Comparison of ENCODE assay signal across 10 cellular contexts in genomic region chr2:216694826-216695217, GRCh38. TPM values are rescaled to one million over a fixed set of nuclear protein-coding genes. Genes with fewer than 3 reads are reported as not detected.
DNase-seq lines count a peak whose midpoint lies in the region; ATAC-seq and TF ChIP-seq lines count a peak whose summit lies in the region.
"Had no signal": no experiment of that assay in that cellular context is flagged by ENCODE, and none has a peak within 500 bp of the region (broad histone marks: within the 10 kb centered on the region; RNA-seq: fewer than 3 reads in every experiment).

No MANE protein-coding gene starts in this region.

- peaks cover 26% of the 10 kb centered on the region for H3K4me1 Mint-ChIP-seq in T-helper 1 cell treated with Interleukin-12 subunit alpha and Interleukin-12 subunit beta and Interleukin-4 antibody, amounts not matched to agents 30 μg/mL and 1 μg/mL, for 36 hours (ENCODE audit: low read depth)

- no peaks in the 10 kb centered on the region for H3K9me3 ChIP-seq in mesodermal cell (ENCODE audit: control insufficient read depth, low read length)
- no peaks in the 10 kb centered on the region for H3K9me3 ChIP-seq in tibial nerve

- no peak for DNase-seq in T-helper 1 cell
- DNase-seq in tibial nerve (ENCODE audit: low spot score in 2 of 2) = no peak
- DNase-seq: naive B cell had no signal

- H3K4me1 ChIP-seq in mesodermal cell (ENCODE audit: control insufficient read depth, insufficient read depth, low read length, poor library complexity, severe bottlenecking) (peaks cover 18% of the 10 kb centered on the region), tibial nerve (peaks cover 0 to 86% (median 30%) of the 10 kb centered on the region in 4 donors)

- peaks cover 29% of the 10 kb centered on the region for H3K27me3 Mint-ChIP-seq in T-helper 1 cell treated with Interleukin-12 subunit alpha and Interleukin-12 subunit beta and Interleukin-4 antibody, amounts not matched to agents 30 μg/mL and 1 μg/mL, for 36 hours (ENCODE audit: low read depth)

- no peaks in the 10 kb centered on the region for H3K36me3 Mint-ChIP-seq in T-helper 1 cell treated with Interleukin-12 subunit alpha and Interleukin-12 subunit beta and Interleukin-4 antibody, amounts not matched to agents 30 μg/mL and 1 μg/mL, for 36 hours (ENCODE audit: low read depth)

- WGBS in mesodermal cell (ENCODE audit: insufficient coverage in 2 of 2), 2 experiments = 0 to 3% methylated on average over 3 to 6 of the region's 10 CpGs
- WGBS in tibial nerve, 2 donors = 2 to 5% methylated on average over 10 of the region's 10 CpGs

- no peak for TF ChIP-seq EP300 in tibial nerve (IDR thresholded peaks at IDR 0.05)

- no peaks in the 10 kb centered on the region for H3K9me3 Mint-ChIP-seq in T-helper 1 cell treated with Interleukin-12 subunit alpha and Interleukin-12 subunit beta and Interleukin-4 antibody, amounts not matched to agents 30 μg/mL and 1 μg/mL, for 36 hours
- H3K9me3 Mint-ChIP-seq: CD4-positive, alpha-beta T cell had no signal

- no peak for TF ChIP-seq CTCF in tibial nerve (IDR thresholded peaks at IDR 0.05)

- peaks cover 0 to 8% of the 10 kb centered on the region in 2 donors for H3K27me3 ChIP-seq in tibial nerve

- H3K27ac Mint-ChIP-seq in T-helper 1 cell treated with Interleukin-12 subunit alpha and Interleukin-12 subunit beta and Interleukin-4 antibody, amounts not matched to agents 30 μg/mL and 1 μg/mL, for 36 hours = no peak overlapping the region
- H3K27ac Mint-ChIP-seq: CD4-positive, alpha-beta T cell; naive B cell had no signal

- ATAC-seq in GM18517 (IDR thresholded peaks at IDR 0.05; ENCODE audit: unreplicated experiment) = no peak
- ATAC-seq in HG02981 (IDR thresholded peaks at IDR 0.05; ENCODE audit: unreplicated experiment) = no peak
- ATAC-seq in GM21619 (IDR thresholded peaks at IDR 0.05; ENCODE audit: unreplicated experiment) = no peak

- H3K4me3 Mint-ChIP-seq in T-helper 1 cell treated with Interleukin-12 subunit alpha and Interleukin-12 subunit beta and Interleukin-4 antibody, amounts not matched to agents 30 μg/mL and 1 μg/mL, for 36 hours = peak overlapping the region; percentile 35

- H3K4me3 ChIP-seq in mesodermal cell (ENCODE audit: extremely low read depth, insufficient read depth, low read length, poor library complexity, severe bottlenecking) (peak overlapping the region; percentile 49), tibial nerve (peak overlapping the region; percentile 48 to 69 (median 56))

- H3K27ac ChIP-seq in cingulate gyrus (ENCODE audit: low read depth, low read length) (peak overlapping the region; percentile 60), mesodermal cell (ENCODE audit: low read depth, low read length, severe bottlenecking) (no peak overlapping the region), tibial nerve (peak overlapping the region; percentile 66 to 96 (median 82))

- no peaks in the 10 kb centered on the region for H3K36me3 ChIP-seq in mesodermal cell (ENCODE audit: control insufficient read depth, insufficient read depth, low read length)
- no peaks in the 10 kb centered on the region for H3K36me3 ChIP-seq in tibial nerve

- no peak for TF ChIP-seq POLR2A in tibial nerve (IDR thresholded peaks at IDR 0.05)

RNA-seq across cellular contexts. Expression of gene IGFBP5, which starts 0.5 kb away (rescaled TPM):
- 34.9 TPM for polyA plus RNA-seq in mesodermal cell (2013, experiment 1 of 2)
- 24.0 TPM for polyA plus RNA-seq in mesodermal cell (2013, experiment 2 of 2)
- 1,000 to 10,000 TPM in 2 of 4 donors, 100 to 1,000 TPM in 2; 178 to 1,859 (median 1,369) TPM for total RNA-seq in tibial nerve
- total RNA-seq: CD4-positive, alpha-beta T cell had no signal
